ENCODE assay signal across 16 cellular contexts in genomic region chr2:198042189-198042588, GRCh38.
DNase-seq lines count a peak whose midpoint lies in the region; ATAC-seq and TF ChIP-seq lines count a peak whose summit lies in the region.
"Had no signal": no experiment of that assay in that cellular context is flagged by ENCODE, and none has a peak within 500 bp of the region (broad histone marks: within the 10 kb centered on the region; RNA-seq: fewer than 3 reads in every experiment).

No MANE protein-coding gene starts in this region.

- H3K9me3 Mint-ChIP-seq in activated T-helper 17 cell treated with anti-CD3 and anti-CD28 coated beads, Interleukin-2, amount 50 U/mL, for 72 hours: no peaks in the 10 kb centered on the region
- H3K9me3 Mint-ChIP-seq: T-helper 2 cell treated with Interferon-gamma antibody and Interleukin-4, amounts not matched to agents 5 μg/mL and 100 μg/mL, for 36 hours had no signal

- H3K27me3 ChIP-seq in SK-N-SH (ENCODE audit: insufficient read depth): no peaks in the 10 kb centered on the region

- POLR2A ChIA-PET in SK-N-SH (lab: Yijun Ruan, JAX): no interaction called here

- H3K9me3 ChIP-seq in SK-N-SH: no peaks in the 10 kb centered on the region

- H3K27ac Mint-ChIP-seq in activated T-helper 17 cell treated with anti-CD3 and anti-CD28 coated beads, Interleukin-2, amount 50 U/mL, for 72 hours: no peak overlapping the region
- H3K27ac Mint-ChIP-seq: memory B cell; T-helper 2 cell treated with Interferon-gamma antibody and Interleukin-4, amounts not matched to agents 5 μg/mL and 100 μg/mL, for 36 hours had no signal

- peaks cover 3% of the 10 kb centered on the region for H3K4me1 Mint-ChIP-seq in activated T-helper 17 cell treated with anti-CD3 and anti-CD28 coated beads, Interleukin-2, amount 50 U/mL, for 72 hours
- H3K4me1 Mint-ChIP-seq: memory B cell had no signal

- no peak for DNase-seq in SK-N-SH
- no peak for DNase-seq in COLO668 (lab: John Stamatoyannopoulos, UW; ENCODE audit: unreplicated experiment)
- no peak for DNase-seq in iPS-NIHi7 (ENCODE audit: extremely low spot score)
- DNase-seq in putamen (ENCODE audit: low spot score): no peak
- DNase-seq: C1 segment of cervical spinal cord; NCI-H1048; NCI-H524 treated with DMSO at 0.1 percent for 48 hours; RPMI8226; stimulated activated CD4-positive, alpha-beta T cell treated with anti-CD3 and anti-CD28 coated beads, Interleukin-2, amount 100 ng/mL, for 48 hours; stimulated activated naive CD4-positive, alpha-beta T cell treated with Interleukin-2 at 50 U/mL for 16 hours had no signal

- CTCF ChIA-PET in SK-N-SH (lab: Yijun Ruan, JAX): no interaction called here

- H3K4me2 ChIP-seq in SK-N-SH: no peak overlapping the region

- WGBS in SK-N-SH (ENCODE audit: low lambda C conversion rate): 44% methylated on average over 1 of the region's 1 CpG

- H3K4me3 Mint-ChIP-seq in activated T-helper 17 cell treated with anti-CD3 and anti-CD28 coated beads, Interleukin-2, amount 50 U/mL, for 72 hours: no peak overlapping the region
- H3K4me3 Mint-ChIP-seq: memory B cell; T-helper 2 cell treated with Interferon-gamma antibody and Interleukin-4, amounts not matched to agents 5 μg/mL and 100 μg/mL, for 36 hours had no signal

- 0 out of 2 replicates have a peak, but pooled peaks cover 5% of the 10 kb centered on the region for H3K79me2 ChIP-seq in SK-N-SH (ENCODE audit: insufficient read depth)

- H3K27ac ChIP-seq in SK-N-SH (ENCODE audit: low read depth in 2 of 2, low read length in 1 of 2): no peak overlapping the region

- TF ChIP-seq RAD21 in SK-N-SH (IDR thresholded peaks at IDR 0.05; ENCODE audit: low read length): no peak

- ATAC-seq in GM18520 (IDR thresholded peaks at IDR 0.05; ENCODE audit: unreplicated experiment): peak; percentile 74
- ATAC-seq in GM19468 (IDR thresholded peaks at IDR 0.05; ENCODE audit: extremely low read depth, unreplicated experiment): peak; percentile 71
- peak; percentile 64 for ATAC-seq in HG02973 (IDR thresholded peaks at IDR 0.05; ENCODE audit: unreplicated experiment)
- peak; percentile 30 for ATAC-seq in activated T-helper 17 cell treated with anti-CD3 and anti-CD28 coated beads, Interleukin-2, amount 50 U/mL, for 72 hours (replicated peaks)

- no peaks in the 10 kb centered on the region for H3K9me2 ChIP-seq in SK-N-SH

- H4K20me1 ChIP-seq in SK-N-SH (ENCODE audit: insufficient read depth): peaks cover 5% of the 10 kb centered on the region; the same call in 1 of the 2 replicates

- no peak overlapping the region for H2AFZ ChIP-seq in SK-N-SH (ENCODE audit: low read depth)

- H3F3A ChIP-seq in SK-N-SH (replicated peaks; ENCODE audit: insufficient read depth): peaks cover 15% of the 10 kb centered on the region

- H3K9ac ChIP-seq in SK-N-SH: no peak overlapping the region

- H3K36me3 Mint-ChIP-seq in activated T-helper 17 cell treated with anti-CD3 and anti-CD28 coated beads, Interleukin-2, amount 50 U/mL, for 72 hours (ENCODE audit: low read depth): no peaks in the 10 kb centered on the region
- H3K36me3 Mint-ChIP-seq: memory B cell had no signal

- TF ChIP-seq CTCF in SK-N-SH (IDR thresholded peaks at IDR 0.05): no peak

- H3K27me3 Mint-ChIP-seq in activated T-helper 17 cell treated with anti-CD3 and anti-CD28 coated beads, Interleukin-2, amount 50 U/mL, for 72 hours: no peaks in the 10 kb centered on the region
- H3K27me3 Mint-ChIP-seq: memory B cell had no signal

- peaks cover 2 to 14% of the 10 kb centered on the region in 2 experiments; a peak in 2 of 4 replicates for H3K4me1 ChIP-seq in SK-N-SH (ENCODE audit: control insufficient read depth in 1 of 2, insufficient read depth in 2 of 2, low read depth in 1 of 2, low read length in 1 of 2)

- H3K36me3 ChIP-seq in SK-N-SH (replicated peaks in 1 of 2; ENCODE audit: control insufficient read depth in 1 of 2, insufficient read depth in 2 of 2, low read length in 1 of 2): no peaks in the 10 kb centered on the region

- H3K4me3 ChIP-seq in SK-N-SH (ENCODE audit: low read depth in 2 of 2, low read length in 1 of 2): no peak overlapping the region

- no peak for TF ChIP-seq EP300 in SK-N-SH (IDR thresholded peaks at IDR 0.05; ENCODE audit: borderline replicate concordance in 1 of 2, low read depth in 1 of 2, low read length in 1 of 2)

TF ChIP-seq in SK-N-SH, 30 proteins besides CTCF, POLR2A, EP300 and RAD21:
- TF ChIP-seq FOXJ3 (CRISPR knock-in tag; IDR thresholded peaks at IDR 0.05): no peak
- TF ChIP-seq USF2 (IDR thresholded peaks at IDR 0.05; ENCODE audit: borderline replicate concordance, low read depth, low read length): no peak
- TF ChIP-seq EZH2phosphoT487 (IDR thresholded peaks at IDR 0.05; ENCODE audit: borderline replicate concordance, low read depth): no peak
- TF ChIP-seq SIN3A (IDR thresholded peaks at IDR 0.05; ENCODE audit: borderline replicate concordance, low read depth, low read length): no peak
- TF ChIP-seq NFIC (IDR thresholded peaks at IDR 0.05; ENCODE audit: borderline replicate concordance): no peak
- no peak for TF ChIP-seq JUND (IDR thresholded peaks at IDR 0.05)
